1 cellular context compared by ENCODE assay signal in genomic region chr17:64024215-64024654, GRCh38.
TF ChIP-seq lines count a peak whose summit lies in the region.

No MANE protein-coding gene starts in this region.

TF ChIP-seq in K562, 482 proteins besides CTCF, POLR2A, EP300 and RAD21 (continues in another document):
- TF ChIP-seq MAFF (IDR thresholded peaks at IDR 0.05; ENCODE audit: low read length) (peak; percentile 79), CTBP1 (IDR thresholded peaks at IDR 0.05; ENCODE audit: borderline replicate concordance) (peak; percentile 78; the same call in 1 of the 2 replicates), MED1 (CRISPR knock-in tag; IDR thresholded peaks at IDR 0.05; ENCODE audit: borderline replicate concordance) (no peak), NFIC (IDR thresholded peaks at IDR 0.05) (peak; percentile 67), FOXK2 (conservative IDR thresholded peaks at IDR 0.05 in 1 of 2, IDR thresholded peaks at IDR 0.05 in 1 of 2; ENCODE audit: low read depth in 2 of 2) (peak; percentile 40 to 42; a peak in 2 of 4 replicates), AFF1 (IDR thresholded peaks at IDR 0.05; ENCODE audit: low read depth in 1 of 2, partially characterized antibody in 2 of 2) (peak in 1 of 2 experiments; percentile 53), CHD7 (IDR thresholded peaks at IDR 0.05; ENCODE audit: low read depth, low read length) (no peak), ZBTB17 (CRISPR knock-in tag; IDR thresholded peaks at IDR 0.05) (peak; percentile 66), PHB2 (IDR thresholded peaks at IDR 0.05; ENCODE audit: low read depth) (peak; percentile 41; the same call in 1 of the 2 replicates), PML (IDR thresholded peaks at IDR 0.05; ENCODE audit: low read length) (peak; percentile 82; the same call in 1 of the 2 replicates), TRIM24 (IDR thresholded peaks at IDR 0.05) (peak; percentile 51 to 68), POLR3G (IDR thresholded peaks at IDR 0.05; ENCODE audit: extremely low read depth, insufficient read length, insufficient replicate concordance) (no peak), TEAD1 (CRISPR knock-in tag; IDR thresholded peaks at IDR 0.05) (0 out of 4 replicates have a peak, but pooled peaks of 1 of the 2 experiments have one; percentile 55), TOE1 (IDR thresholded peaks at IDR 0.05; ENCODE audit: borderline replicate concordance) (peak; percentile 64; the same call in 1 of the 2 replicates), TOE1 (CRISPR knock-in tag; IDR thresholded peaks at IDR 0.05; ENCODE audit: borderline replicate concordance, low read depth) (no peak), ZNF197 (CRISPR knock-in tag; IDR thresholded peaks at IDR 0.05; ENCODE audit: low read depth) (0 out of 2 replicates have a peak, but pooled peaks have one; percentile 55), HDGF (IDR thresholded peaks at IDR 0.05) (no peak), HMG20A (CRISPR knock-in tag; conservative IDR thresholded peaks at IDR 0.05) (no peak), ZNF699 (CRISPR knock-in tag; IDR thresholded peaks at IDR 0.05; ENCODE audit: insufficient replicate concordance) (no peak), JUN (IDR thresholded peaks at IDR 0.05; ENCODE audit: borderline replicate concordance, low read depth, low read length) (peak; percentile 95), JUN (CRISPR knock-in tag; IDR thresholded peaks at IDR 0.05; ENCODE audit: borderline replicate concordance) (no peak; the same call in 1 of the 2 replicates)
- TF ChIP-seq, protein P1, sequence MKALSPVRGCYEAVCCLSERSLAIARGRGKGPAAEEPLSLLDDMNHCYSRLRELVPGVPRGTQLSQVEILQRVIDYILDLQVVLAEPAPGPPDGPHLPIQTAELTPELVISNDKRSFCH (CRISPR knock-in tag; IDR thresholded peaks at IDR 0.05) = no peak
- TF ChIP-seq, protein P1 (tag; IDR thresholded peaks at IDR 0.05) = no peak
- TF ChIP-seq, protein P2, sequence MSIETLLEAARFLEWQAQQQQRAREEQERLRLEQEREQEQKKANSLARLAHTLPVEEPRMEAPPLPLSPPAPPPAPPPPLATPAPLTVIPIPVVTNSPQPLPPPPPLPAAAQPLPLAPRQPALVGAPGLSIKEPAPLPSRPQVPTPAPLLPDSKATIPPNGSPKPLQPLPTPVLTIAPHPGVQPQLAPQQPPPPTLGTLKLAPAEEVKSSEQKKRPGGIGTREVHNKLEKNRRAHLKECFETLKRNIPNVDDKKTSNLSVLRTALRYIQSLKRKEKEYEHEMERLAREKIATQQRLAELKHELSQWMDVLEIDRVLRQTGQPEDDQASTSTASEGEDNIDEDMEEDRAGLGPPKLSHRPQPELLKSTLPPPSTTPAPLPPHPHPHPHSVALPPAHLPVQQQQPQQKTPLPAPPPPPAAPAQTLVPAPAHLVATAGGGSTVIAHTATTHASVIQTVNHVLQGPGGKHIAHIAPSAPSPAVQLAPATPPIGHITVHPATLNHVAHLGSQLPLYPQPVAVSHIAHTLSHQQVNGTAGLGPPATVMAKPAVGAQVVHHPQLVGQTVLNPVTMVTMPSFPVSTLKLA (conservative IDR thresholded peaks at IDR 0.05) = peak in 1 of 2 experiments; percentile 57; a peak in 2 of 4 replicates
- TF ChIP-seq, protein P3, sequence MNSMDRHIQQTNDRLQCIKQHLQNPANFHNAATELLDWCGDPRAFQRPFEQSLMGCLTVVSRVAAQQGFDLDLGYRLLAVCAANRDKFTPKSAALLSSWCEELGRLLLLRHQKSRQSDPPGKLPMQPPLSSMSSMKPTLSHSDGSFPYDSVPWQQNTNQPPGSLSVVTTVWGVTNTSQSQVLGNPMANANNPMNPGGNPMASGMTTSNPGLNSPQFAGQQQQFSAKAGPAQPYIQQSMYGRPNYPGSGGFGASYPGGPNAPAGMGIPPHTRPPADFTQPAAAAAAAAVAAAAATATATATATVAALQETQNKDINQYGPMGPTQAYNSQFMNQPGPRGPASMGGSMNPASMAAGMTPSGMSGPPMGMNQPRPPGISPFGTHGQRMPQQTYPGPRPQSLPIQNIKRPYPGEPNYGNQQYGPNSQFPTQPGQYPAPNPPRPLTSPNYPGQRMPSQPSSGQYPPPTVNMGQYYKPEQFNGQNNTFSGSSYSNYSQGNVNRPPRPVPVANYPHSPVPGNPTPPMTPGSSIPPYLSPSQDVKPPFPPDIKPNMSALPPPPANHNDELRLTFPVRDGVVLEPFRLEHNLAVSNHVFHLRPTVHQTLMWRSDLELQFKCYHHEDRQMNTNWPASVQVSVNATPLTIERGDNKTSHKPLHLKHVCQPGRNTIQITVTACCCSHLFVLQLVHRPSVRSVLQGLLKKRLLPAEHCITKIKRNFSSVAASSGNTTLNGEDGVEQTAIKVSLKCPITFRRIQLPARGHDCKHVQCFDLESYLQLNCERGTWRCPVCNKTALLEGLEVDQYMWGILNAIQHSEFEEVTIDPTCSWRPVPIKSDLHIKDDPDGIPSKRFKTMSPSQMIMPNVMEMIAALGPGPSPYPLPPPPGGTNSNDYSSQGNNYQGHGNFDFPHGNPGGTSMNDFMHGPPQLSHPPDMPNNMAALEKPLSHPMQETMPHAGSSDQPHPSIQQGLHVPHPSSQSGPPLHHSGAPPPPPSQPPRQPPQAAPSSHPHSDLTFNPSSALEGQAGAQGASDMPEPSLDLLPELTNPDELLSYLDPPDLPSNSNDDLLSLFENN (IDR thresholded peaks at IDR 0.05; ENCODE audit: low read depth in 2 of 2, low read length in 2 of 2) = peak in 1 of 2 experiments; percentile 75; a peak in 1 of 4 replicates
- TF ChIP-seq, protein P4, sequence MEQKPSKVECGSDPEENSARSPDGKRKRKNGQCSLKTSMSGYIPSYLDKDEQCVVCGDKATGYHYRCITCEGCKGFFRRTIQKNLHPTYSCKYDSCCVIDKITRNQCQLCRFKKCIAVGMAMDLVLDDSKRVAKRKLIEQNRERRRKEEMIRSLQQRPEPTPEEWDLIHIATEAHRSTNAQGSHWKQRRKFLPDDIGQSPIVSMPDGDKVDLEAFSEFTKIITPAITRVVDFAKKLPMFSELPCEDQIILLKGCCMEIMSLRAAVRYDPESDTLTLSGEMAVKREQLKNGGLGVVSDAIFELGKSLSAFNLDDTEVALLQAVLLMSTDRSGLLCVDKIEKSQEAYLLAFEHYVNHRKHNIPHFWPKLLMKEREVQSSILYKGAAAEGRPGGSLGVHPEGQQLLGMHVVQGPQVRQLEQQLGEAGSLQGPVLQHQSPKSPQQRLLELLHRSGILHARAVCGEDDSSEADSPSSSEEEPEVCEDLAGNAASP (IDR thresholded peaks at IDR 0.05) = no peak
- TF ChIP-seq, protein P5, sequence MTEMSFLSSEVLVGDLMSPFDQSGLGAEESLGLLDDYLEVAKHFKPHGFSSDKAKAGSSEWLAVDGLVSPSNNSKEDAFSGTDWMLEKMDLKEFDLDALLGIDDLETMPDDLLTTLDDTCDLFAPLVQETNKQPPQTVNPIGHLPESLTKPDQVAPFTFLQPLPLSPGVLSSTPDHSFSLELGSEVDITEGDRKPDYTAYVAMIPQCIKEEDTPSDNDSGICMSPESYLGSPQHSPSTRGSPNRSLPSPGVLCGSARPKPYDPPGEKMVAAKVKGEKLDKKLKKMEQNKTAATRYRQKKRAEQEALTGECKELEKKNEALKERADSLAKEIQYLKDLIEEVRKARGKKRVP (CRISPR knock-in tag; IDR thresholded peaks at IDR 0.05) = peak; percentile 45; the same call in 1 of the 2 replicates
